In the genomic region with DNA sequence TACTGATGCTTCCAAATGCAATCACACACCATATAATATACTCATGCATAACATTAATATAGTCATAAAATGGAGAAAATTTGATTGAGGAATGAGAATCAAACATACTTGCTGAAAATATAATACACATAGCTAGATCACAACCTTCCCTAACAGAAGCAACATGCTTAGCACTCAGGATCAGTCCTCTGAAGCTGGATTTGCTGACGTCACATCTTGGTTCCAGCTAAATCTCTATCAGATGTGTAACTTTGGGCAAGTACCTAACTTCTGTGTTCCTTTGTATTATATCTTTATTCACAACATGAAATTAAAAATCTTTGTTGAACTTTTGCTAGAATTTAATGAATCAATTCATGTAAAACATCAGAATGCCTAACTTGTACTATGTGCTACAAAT, we compare ENCODE assay signal across 29 cellular contexts.
"Had no signal": no experiment of that assay in that cellular context is flagged by ENCODE, and none has a peak within 500 bp of the region (broad histone marks: within the 10 kb centered on the region; RNA-seq: fewer than 3 reads in every experiment).

No MANE protein-coding gene starts in this region.

- FAIRE-seq: urothelium cell line had no signal

- H3K36me3 Mint-ChIP-seq: stimulated activated effector memory CD8-positive, alpha-beta T cell treated with anti-CD3 and anti-CD28 coated beads, Interleukin-12 subunit alpha, Interleukin-12 subunit beta, amount 100 ng/mL, for 72 hours; stimulated activated memory B cell treated with anti-CD40 and anti-IgM and Interleukin-4, amounts not matched to agents 10 μg/mL and 1 μg/mL and 100 μg/mL, for 72 hours; stimulated activated naive B cell treated with anti-CD40 and anti-IgM and Interleukin-4, amounts not matched to agents 10 μg/mL and 1 μg/mL and 100 μg/mL, for 72 hours; type B pancreatic cell had no signal

- H3K4me3 ChIP-seq: stomach, suprapubic skin, testis, thoracic aorta, thyroid gland, tibial artery, tibial nerve, transverse colon, upper lobe of left lung, upper lobe of right lung, uterus, vagina had no signal

- H3K27me3 Mint-ChIP-seq: stimulated activated memory B cell treated with anti-CD40 and anti-IgM and Interleukin-4, amounts not matched to agents 10 μg/mL and 1 μg/mL and 100 μg/mL, for 72 hours; stimulated activated naive B cell treated with anti-CD40 and anti-IgM and Interleukin-4, amounts not matched to agents 10 μg/mL and 1 μg/mL and 100 μg/mL, for 72 hours; stimulated activated naive CD8-positive, alpha-beta T cell treated with anti-CD3 and anti-CD28 coated beads, Interleukin-15, amount 100 ng/mL, for 72 hours; stimulated activated naive CD8-positive, alpha-beta T cell treated with anti-CD3 and anti-CD28 coated beads, Interleukin-15, Interleukin-2, amounts not matched to agents 100 ng/mL and 50 ng/mL, for 24 hours had no signal

- ATAC-seq: stimulated activated effector memory CD8-positive, alpha-beta T cell treated with anti-CD3 and anti-CD28 coated beads, Interleukin-12 subunit alpha, Interleukin-12 subunit beta, amount 100 ng/mL, for 72 hours; stimulated activated memory B cell treated with anti-CD40 and anti-IgM and Interleukin-4, amounts not matched to agents 10 μg/mL and 1 μg/mL and 100 μg/mL, for 72 hours; stimulated activated naive B cell treated with anti-CD40 and anti-IgM and Interleukin-4, amounts not matched to agents 10 μg/mL and 1 μg/mL and 100 μg/mL, for 72 hours; stimulated activated naive CD8-positive, alpha-beta T cell treated with anti-CD3 and anti-CD28 coated beads, Interleukin-15, amount 100 ng/mL, for 72 hours; stimulated activated naive CD8-positive, alpha-beta T cell treated with anti-CD3 and anti-CD28 coated beads, Interleukin-15, Interleukin-2, amounts not matched to agents 100 U/mL and 50 U/mL, for 24 hours; upper lobe of right lung had no signal

- H3K4me1 ChIP-seq: stomach, suprapubic skin, testis, thyroid gland, tibial nerve, transverse colon, upper lobe of left lung, upper lobe of right lung, uterus, vagina had no signal

- DNase-seq: stimulated activated CD4-positive, alpha-beta T cell treated with anti-CD3 and anti-CD28 coated beads, Interleukin-2, amount 100 ng/mL, for 48 hours; stimulated activated CD4-positive, alpha-beta T cell treated with anti-CD3 and anti-CD28 coated beads, Interleukin-4, amount 100 ng/mL, for 1 hour; stimulated activated CD4-positive, alpha-beta T cell treated with anti-CD3 and anti-CD28 coated beads, Interleukin-4, amount 100 ng/mL, for 24 hours; stimulated activated CD4-positive, alpha-beta T cell treated with anti-CD3 and anti-CD28 coated beads, Interleukin-4, amount 100 ng/mL, for 4 hours; stimulated activated CD8-positive, alpha-beta memory T cell treated with anti-CD3 and anti-CD28 coated beads, Interleukin-4, amount 100 ng/mL, for 48 hours; stimulated activated naive B cell treated with anti-CD40 and anti-IgM and Interleukin-4, amounts not matched to agents 10 μg/mL and 1 μg/mL and 100 μg/mL, for 72 hours; stimulated activated naive CD4-positive, alpha-beta T cell; stimulated activated naive CD4-positive, alpha-beta T cell treated with Interleukin-2 at 50 U/mL for 16 hours; stimulated activated naive CD8-positive, alpha-beta T cell treated with anti-CD3 and anti-CD28 coated beads, Interleukin-15, amount 100 ng/mL, for 72 hours; stimulated activated naive CD8-positive, alpha-beta T cell treated with anti-CD3 and anti-CD28 coated beads, Interleukin-15, Interleukin-2, amounts not matched to agents 100 U/mL and 50 U/mL, for 24 hours; stomach; substantia nigra; testis; thyroid gland; tibial artery; transverse colon; trophoblast cell; upper lobe of left lung; upper lobe of right lung; uterus had no signal

- H3K27me3 ChIP-seq: stomach, suprapubic skin, testis, thyroid gland, tibial artery, tibial nerve, transverse colon, upper lobe of left lung, upper lobe of right lung, uterus, vagina had no signal

- H3K4me3 Mint-ChIP-seq: stimulated activated effector memory CD8-positive, alpha-beta T cell treated with anti-CD3 and anti-CD28 coated beads, Interleukin-12 subunit alpha, Interleukin-12 subunit beta, amount 100 ng/mL, for 72 hours; stimulated activated memory B cell treated with anti-CD40 and anti-IgM and Interleukin-4, amounts not matched to agents 10 μg/mL and 1 μg/mL and 100 μg/mL, for 72 hours; stimulated activated naive B cell treated with anti-CD40 and anti-IgM and Interleukin-4, amounts not matched to agents 10 μg/mL and 1 μg/mL and 100 μg/mL, for 72 hours; stimulated activated naive CD8-positive, alpha-beta T cell treated with anti-CD3 and anti-CD28 coated beads, Interleukin-15, amount 100 ng/mL, for 72 hours; stimulated activated naive CD8-positive, alpha-beta T cell treated with anti-CD3 and anti-CD28 coated beads, Interleukin-15, Interleukin-2, amounts not matched to agents 100 ng/mL and 50 ng/mL, for 24 hours; type B pancreatic cell had no signal

- H3K27ac Mint-ChIP-seq: stimulated activated effector memory CD8-positive, alpha-beta T cell treated with anti-CD3 and anti-CD28 coated beads, Interleukin-12 subunit alpha, Interleukin-12 subunit beta, amount 100 ng/mL, for 72 hours; stimulated activated memory B cell treated with anti-CD40 and anti-IgM and Interleukin-4, amounts not matched to agents 10 μg/mL and 1 μg/mL and 100 μg/mL, for 72 hours; stimulated activated naive B cell treated with anti-CD40 and anti-IgM and Interleukin-4, amounts not matched to agents 10 μg/mL and 1 μg/mL and 100 μg/mL, for 72 hours; stimulated activated naive CD8-positive, alpha-beta T cell treated with anti-CD3 and anti-CD28 coated beads, Interleukin-15, amount 100 ng/mL, for 72 hours; stimulated activated naive CD8-positive, alpha-beta T cell treated with anti-CD3 and anti-CD28 coated beads, Interleukin-15, Interleukin-2, amounts not matched to agents 100 ng/mL and 50 ng/mL, for 24 hours; type B pancreatic cell had no signal

- H3K9me3 Mint-ChIP-seq: stimulated activated memory B cell treated with anti-CD40 and anti-IgM and Interleukin-4, amounts not matched to agents 10 μg/mL and 1 μg/mL and 100 μg/mL, for 72 hours; type B pancreatic cell had no signal

- H3K36me3 ChIP-seq: stomach, suprapubic skin, thoracic aorta, thyroid gland, tibial artery, tibial nerve, transverse colon, upper lobe of left lung, upper lobe of right lung, uterus, vagina had no signal

- H3K4me1 Mint-ChIP-seq: stimulated activated effector memory CD8-positive, alpha-beta T cell treated with anti-CD3 and anti-CD28 coated beads, Interleukin-12 subunit alpha, Interleukin-12 subunit beta, amount 100 ng/mL, for 72 hours; stimulated activated memory B cell treated with anti-CD40 and anti-IgM and Interleukin-4, amounts not matched to agents 10 μg/mL and 1 μg/mL and 100 μg/mL, for 72 hours; stimulated activated naive B cell treated with anti-CD40 and anti-IgM and Interleukin-4, amounts not matched to agents 10 μg/mL and 1 μg/mL and 100 μg/mL, for 72 hours; stimulated activated naive CD8-positive, alpha-beta T cell treated with anti-CD3 and anti-CD28 coated beads, Interleukin-15, amount 100 ng/mL, for 72 hours had no signal

- H3K9me3 ChIP-seq: stomach, suprapubic skin, testis, thoracic aorta, thyroid gland, tibial artery, tibial nerve, transverse colon, upper lobe of left lung, upper lobe of right lung, uterus, vagina had no signal

- H3K27ac ChIP-seq: stomach, suprapubic skin, testis, thoracic aorta, thyroid gland, tibial artery, tibial nerve, transverse colon, upper lobe of left lung, upper lobe of right lung, uterus, vagina had no signal
